9 cellular contexts compared by ENCODE assay signal in the genomic region with DNA sequence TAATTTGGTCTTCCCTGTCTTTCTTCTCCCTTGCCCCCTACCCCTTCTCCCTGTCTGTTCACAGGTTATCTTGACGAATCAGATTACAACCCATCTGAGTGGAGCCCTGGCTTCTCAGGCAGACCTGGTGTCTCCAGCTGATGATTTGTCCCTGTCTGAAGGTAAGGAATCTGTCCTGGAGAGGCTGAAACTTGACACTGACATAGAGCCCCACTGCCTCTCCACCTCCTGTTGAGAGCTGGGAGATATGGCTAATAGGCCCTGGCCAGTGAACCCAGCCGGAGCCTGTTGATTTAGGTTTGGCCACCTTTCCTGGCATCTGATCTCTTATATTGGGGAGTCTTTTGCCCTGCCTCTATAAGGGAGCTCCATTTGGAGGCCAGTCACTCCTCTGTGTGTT.
DNase-seq lines count a peak whose midpoint lies in the region; ATAC-seq and TF ChIP-seq lines count a peak whose summit lies in the region.
"Had no signal": no experiment of that assay in that cellular context is flagged by ENCODE, and none has a peak within 500 bp of the region (broad histone marks: within the 10 kb centered on the region; RNA-seq: fewer than 3 reads in every experiment).

No MANE protein-coding gene starts in this region.

- no peaks in the 10 kb centered on the region for H3K36me3 ChIP-seq in H7 (replicated peaks; ENCODE audit: control insufficient read depth, insufficient read depth, low read length)
- H3K36me3 ChIP-seq in parathyroid adenoma (ENCODE audit: control insufficient read depth, insufficient read depth, low read length): no peaks in the 10 kb centered on the region
- H3K36me3 ChIP-seq: MG63 had no signal

- no peak for TF ChIP-seq CTCF in parathyroid adenoma (IDR thresholded peaks at IDR 0.05)

- H3K4me3 Mint-ChIP-seq in activated naive CD8-positive, alpha-beta T cell treated with anti-CD3 and anti-CD28 coated beads for 36 hours: no peak overlapping the region

- peaks cover 52% of the 10 kb centered on the region for H3K4me1 Mint-ChIP-seq in activated naive CD8-positive, alpha-beta T cell treated with anti-CD3 and anti-CD28 coated beads for 36 hours

- no peaks in the 10 kb centered on the region for H3K27me3 Mint-ChIP-seq in activated naive CD8-positive, alpha-beta T cell treated with anti-CD3 and anti-CD28 coated beads for 36 hours

- H3K27me3 ChIP-seq in H7 (ENCODE audit: control insufficient read depth, insufficient read depth, low read length) (no peaks in the 10 kb centered on the region), parathyroid adenoma (ENCODE audit: control insufficient read depth, insufficient read depth, low read length) (no peaks in the 10 kb centered on the region)
- H3K27me3 ChIP-seq: MG63 had no signal

- peak; percentile 35 for DNase-seq in H7
- peak; percentile 54 for DNase-seq in NCI-H146 treated with DMSO at 0.1 percent for 48 hours (lab: John Stamatoyannopoulos, UW; ENCODE audit: unreplicated experiment)
- DNase-seq in activated naive CD8-positive, alpha-beta T cell treated with anti-CD3 and anti-CD28 coated beads for 36 hours: no peak
- DNase-seq in GM19240 (ENCODE audit: insufficient read length, low spot score): no peak
- no peak for DNase-seq in SIG-M5 (lab: John Stamatoyannopoulos, UW)
- DNase-seq: MG63 had no signal

- H3K4me3 ChIP-seq in H7 (ENCODE audit: insufficient read depth, low read depth, low read length) (no peak overlapping the region), parathyroid adenoma (ENCODE audit: low read depth, low read length) (no peak overlapping the region)
- H3K4me3 ChIP-seq: MG63 had no signal

- peak overlapping the region; percentile 14 for H3K4me2 ChIP-seq in parathyroid adenoma (ENCODE audit: low read length)

- H3K79me2 ChIP-seq in parathyroid adenoma: no peaks in the 10 kb centered on the region

- peaks cover 19% of the 10 kb centered on the region for H3K36me3 Mint-ChIP-seq in activated naive CD8-positive, alpha-beta T cell treated with anti-CD3 and anti-CD28 coated beads for 36 hours

- no peaks in the 10 kb centered on the region for H3K9me3 ChIP-seq in parathyroid adenoma (ENCODE audit: control insufficient read depth, low read length)
- H3K9me3 ChIP-seq: MG63 had no signal

- H3K27ac ChIP-seq in parathyroid adenoma: no peak overlapping the region

- H3K4me1 ChIP-seq in parathyroid adenoma: peaks cover 7% of the 10 kb centered on the region

- H3K9me3 Mint-ChIP-seq in activated naive CD8-positive, alpha-beta T cell treated with anti-CD3 and anti-CD28 coated beads for 36 hours: no peaks in the 10 kb centered on the region

- peak overlapping the region; percentile 19 for H2AFZ ChIP-seq in parathyroid adenoma

- peak overlapping the region; percentile 51 for H3K27ac Mint-ChIP-seq in activated naive CD8-positive, alpha-beta T cell treated with anti-CD3 and anti-CD28 coated beads for 36 hours

- H3K9ac ChIP-seq in parathyroid adenoma: no peak overlapping the region

- ATAC-seq in GM19455 (IDR thresholded peaks at IDR 0.05; ENCODE audit: unreplicated experiment): no peak
- ATAC-seq in GM18861 (IDR thresholded peaks at IDR 0.05; ENCODE audit: unreplicated experiment): no peak

Comparison
In these comparisons a context has a peak if more than half of its experiments do, and no peak if none do; other contexts are left out.
1. DNase-seq: peak in H7 (single experiment) and NCI-H146 treated with DMSO at 0.1 percent for 48 hours (single experiment); none in activated naive CD8-positive, alpha-beta T cell treated with anti-CD3 and anti-CD28 coated beads for 36 hours (single experiment), GM19240 (single experiment) and SIG-M5 (single experiment).